ENCODE assay signal across 8 cellular contexts in genomic region chr2:60553992-60554648, GRCh38. TPM values are rescaled to one million over a fixed set of nuclear protein-coding genes. Genes with fewer than 3 reads are reported as not detected.
A peak's percentile ranks its signal among the peaks of the same experiment; 100 is the strongest.
DNase-seq lines count a peak whose midpoint lies in the region; ATAC-seq and TF ChIP-seq lines count a peak whose summit lies in the region.

No MANE protein-coding gene starts in this region.

- ATAC-seq in HG03095 (IDR thresholded peaks at IDR 0.05; ENCODE audit: unreplicated experiment) (peak; percentile 14), T-helper 17 cell (no peak)
- no peak for ATAC-seq in natural killer cell treated with Interleukin-12 subunit alpha and Interleukin-12 subunit beta and Interleukin-15 and Interleukin-18, amount 100 ng/mL, for 72 hours

- H3K27ac ChIP-seq in esophagus squamous epithelium: peak overlapping the region; percentile 81 to 91 (median 90)

- H3K9me3 ChIP-seq in T-helper 17 cell (ENCODE audit: control insufficient read depth, low read length, poor library complexity, severe bottlenecking) (peaks cover 3% of the 10 kb centered on the region), esophagus squamous epithelium (no peaks in the 10 kb centered on the region)

- H3K9me3 Mint-ChIP-seq in natural killer cell treated with Interleukin-12 subunit alpha and Interleukin-12 subunit beta and Interleukin-15 and Interleukin-18, amount 100 ng/mL, for 72 hours: no peaks in the 10 kb centered on the region

- H3K4me1 ChIP-seq in esophagus squamous epithelium: peaks cover 20 to 81% (median 41%) of the 10 kb centered on the region in 3 donors

- no peak for TF ChIP-seq POLR2A in esophagus squamous epithelium (IDR thresholded peaks at IDR 0.05)

- H3K27me3 ChIP-seq in esophagus squamous epithelium: peaks cover 0 to 99% (median 9%) of the 10 kb centered on the region in 4 donors

- intact Hi-C loops in esophagus squamous epithelium (cut with DNase I): no loop called here

- no peak for TF ChIP-seq CTCF in esophagus squamous epithelium (IDR thresholded peaks at IDR 0.05)

- peaks cover 3% of the 10 kb centered on the region for H3K36me3 Mint-ChIP-seq in T-helper 17 cell (ENCODE audit: low read depth)
- no peaks in the 10 kb centered on the region for H3K36me3 Mint-ChIP-seq in natural killer cell treated with Interleukin-12 subunit alpha and Interleukin-12 subunit beta and Interleukin-15 and Interleukin-18, amount 100 ng/mL, for 72 hours

- H3K4me3 ChIP-seq in esophagus squamous epithelium: peak overlapping the region; percentile 57 to 78 (median 73)

- H3K4me1 Mint-ChIP-seq in T-helper 17 cell: peaks cover 29% of the 10 kb centered on the region
- H3K4me1 Mint-ChIP-seq in natural killer cell treated with Interleukin-12 subunit alpha and Interleukin-12 subunit beta and Interleukin-15 and Interleukin-18, amount 100 ng/mL, for 72 hours (ENCODE audit: low read depth in 2 of 2): peaks cover 28 to 33% of the 10 kb centered on the region in 2 donors

- 0 to 1% methylated on average over 3 to 40 of the region's 61 CpGs for WGBS in esophagus squamous epithelium, 2 donors

- H3K36me3 ChIP-seq in esophagus squamous epithelium: no peaks in the 10 kb centered on the region

- peaks cover 39% of the 10 kb centered on the region for H3K27me3 Mint-ChIP-seq in T-helper 17 cell
- H3K27me3 Mint-ChIP-seq in natural killer cell treated with Interleukin-12 subunit alpha and Interleukin-12 subunit beta and Interleukin-15 and Interleukin-18, amount 100 ng/mL, for 72 hours: peaks cover 26 to 46% of the 10 kb centered on the region in 2 donors

- peak overlapping the region; percentile 94 for H3K4me3 Mint-ChIP-seq in T-helper 17 cell
- H3K4me3 Mint-ChIP-seq in natural killer cell treated with Interleukin-12 subunit alpha and Interleukin-12 subunit beta and Interleukin-15 and Interleukin-18, amount 100 ng/mL, for 72 hours: peak overlapping the region; percentile 90

- DNase-seq in NCI-H1694 treated with DMSO at 0.1 percent for 48 hours (lab: John Stamatoyannopoulos, UW) (peak; percentile 18), NCI-H1694 (lab: John Stamatoyannopoulos, UW) (no peak), T-helper 17 cell (no peak), esophagus squamous epithelium (lab: John Stamatoyannopoulos, UW) (no peak), dedifferentiated amniotic fluid mesenchymal stem cell (ENCODE audit: extremely low spot score) (no peak), NCI-H774 (lab: John Stamatoyannopoulos, UW) (no peak)
- DNase-seq in natural killer cell treated with Interleukin-12 subunit alpha and Interleukin-12 subunit beta and Interleukin-15 and Interleukin-18, amount 100 ng/mL, for 72 hours (ENCODE audit: low spot score): no peak

- H3K27ac Mint-ChIP-seq in T-helper 17 cell: no peak overlapping the region
- H3K27ac Mint-ChIP-seq in natural killer cell treated with Interleukin-12 subunit alpha and Interleukin-12 subunit beta and Interleukin-15 and Interleukin-18, amount 100 ng/mL, for 72 hours: no peak overlapping the region

RNA-seq across cellular contexts. Expression of gene BCL11A, which starts 0.7 kb away (rescaled TPM):
- total RNA-seq in T-helper 17 cell (1 to 10 TPM; 2.5 to 9.2 TPM), esophagus squamous epithelium (10 to 100 TPM; 23.9 to 46.2 (median 33.8) TPM)
- total RNA-seq in natural killer cell treated with Interleukin-12 subunit alpha and Interleukin-12 subunit beta and Interleukin-15 and Interleukin-18, amount 100 ng/mL, for 72 hours: under 1 TPM in 1 of 2 donors, not detected in 1; 0.81 TPM
